1 cellular context compared by ENCODE assay signal in the genomic region with DNA sequence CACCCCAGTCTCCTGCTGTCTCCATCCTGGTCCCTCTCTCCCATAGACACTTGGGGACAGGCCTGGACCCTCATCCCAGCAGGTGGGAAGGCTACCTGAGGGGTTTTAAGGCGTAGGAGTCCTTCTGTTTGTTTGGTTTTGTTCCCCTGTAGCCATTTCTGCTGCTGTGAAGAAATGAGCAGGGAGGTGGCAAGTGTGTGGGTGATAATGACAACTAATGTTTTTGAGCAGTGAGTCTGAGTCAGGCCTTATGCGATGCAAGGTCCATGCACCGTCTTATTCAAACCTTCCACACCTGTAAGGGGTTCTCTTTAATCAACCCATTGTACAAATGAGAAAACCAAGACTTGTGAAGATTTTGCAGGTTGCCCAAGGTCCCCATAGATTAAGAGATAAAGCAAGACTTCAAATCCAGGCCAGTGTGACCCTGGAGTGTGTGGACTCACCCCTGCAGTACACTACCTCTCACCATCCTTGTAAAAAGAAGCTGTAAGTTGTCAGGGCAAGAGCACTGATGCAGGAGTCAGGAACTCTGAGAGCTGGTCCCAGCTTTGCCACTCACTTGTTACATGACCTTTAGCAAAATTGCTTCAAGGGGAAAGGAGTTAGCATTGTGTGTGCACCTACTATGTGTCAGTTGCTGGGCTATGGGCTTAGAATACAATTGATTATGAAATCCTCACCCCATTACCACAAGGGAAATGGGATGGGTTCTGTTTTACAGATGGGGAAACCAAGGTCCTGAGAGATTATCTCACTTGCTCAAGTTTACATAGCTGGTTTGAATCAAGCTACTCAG.
TF ChIP-seq lines count a peak whose summit lies in the region.

No MANE protein-coding gene starts in this region.

TF ChIP-seq in K562, 482 proteins besides CTCF, POLR2A, EP300 and RAD21:
- TF ChIP-seq KLF13 (tag; IDR thresholded peaks at IDR 0.05; ENCODE audit: borderline replicate concordance, low read depth) (no peak), ZKSCAN1 (IDR thresholded peaks at IDR 0.05; ENCODE audit: low read depth, low read length) (peak; percentile 70; the same call in 1 of the 2 replicates)
- TF ChIP-seq, protein P1, sequence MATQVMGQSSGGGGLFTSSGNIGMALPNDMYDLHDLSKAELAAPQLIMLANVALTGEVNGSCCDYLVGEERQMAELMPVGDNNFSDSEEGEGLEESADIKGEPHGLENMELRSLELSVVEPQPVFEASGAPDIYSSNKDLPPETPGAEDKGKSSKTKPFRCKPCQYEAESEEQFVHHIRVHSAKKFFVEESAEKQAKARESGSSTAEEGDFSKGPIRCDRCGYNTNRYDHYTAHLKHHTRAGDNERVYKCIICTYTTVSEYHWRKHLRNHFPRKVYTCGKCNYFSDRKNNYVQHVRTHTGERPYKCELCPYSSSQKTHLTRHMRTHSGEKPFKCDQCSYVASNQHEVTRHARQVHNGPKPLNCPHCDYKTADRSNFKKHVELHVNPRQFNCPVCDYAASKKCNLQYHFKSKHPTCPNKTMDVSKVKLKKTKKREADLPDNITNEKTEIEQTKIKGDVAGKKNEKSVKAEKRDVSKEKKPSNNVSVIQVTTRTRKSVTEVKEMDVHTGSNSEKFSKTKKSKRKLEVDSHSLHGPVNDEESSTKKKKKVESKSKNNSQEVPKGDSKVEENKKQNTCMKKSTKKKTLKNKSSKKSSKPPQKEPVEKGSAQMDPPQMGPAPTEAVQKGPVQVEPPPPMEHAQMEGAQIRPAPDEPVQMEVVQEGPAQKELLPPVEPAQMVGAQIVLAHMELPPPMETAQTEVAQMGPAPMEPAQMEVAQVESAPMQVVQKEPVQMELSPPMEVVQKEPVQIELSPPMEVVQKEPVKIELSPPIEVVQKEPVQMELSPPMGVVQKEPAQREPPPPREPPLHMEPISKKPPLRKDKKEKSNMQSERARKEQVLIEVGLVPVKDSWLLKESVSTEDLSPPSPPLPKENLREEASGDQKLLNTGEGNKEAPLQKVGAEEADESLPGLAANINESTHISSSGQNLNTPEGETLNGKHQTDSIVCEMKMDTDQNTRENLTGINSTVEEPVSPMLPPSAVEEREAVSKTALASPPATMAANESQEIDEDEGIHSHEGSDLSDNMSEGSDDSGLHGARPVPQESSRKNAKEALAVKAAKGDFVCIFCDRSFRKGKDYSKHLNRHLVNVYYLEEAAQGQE (CRISPR knock-in tag; IDR thresholded peaks at IDR 0.05; ENCODE audit: low read depth) = no peak
TF ChIP-seq in K562: peak in this region for 1.
